In the genomic region with DNA sequence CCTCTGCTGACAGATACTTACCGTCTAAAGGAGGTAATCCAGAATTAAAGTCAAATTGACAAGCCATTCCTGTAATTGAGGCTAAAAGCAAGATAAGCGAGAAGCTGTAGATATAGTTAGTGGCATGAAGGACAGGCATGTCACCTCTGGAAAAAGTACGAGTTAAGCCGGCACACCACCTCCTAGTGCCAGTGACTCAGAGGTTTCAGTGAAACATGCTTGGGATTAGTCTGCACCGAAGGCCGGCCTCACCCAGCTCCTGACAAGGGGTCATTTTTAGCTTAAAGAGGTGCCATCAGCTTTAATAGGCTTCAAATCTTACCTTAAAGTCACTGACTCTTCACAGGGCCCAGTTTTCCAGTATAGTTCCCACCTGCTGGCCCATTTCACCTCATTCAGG, we compare ENCODE assay signal across 29 cellular contexts.
"Had no signal": no experiment of that assay in that cellular context is flagged by ENCODE, and none has a peak within 500 bp of the region (broad histone marks: within the 10 kb centered on the region; RNA-seq: fewer than 3 reads in every experiment).

No MANE protein-coding gene starts in this region.

- H3K36me3 ChIP-seq: neural progenitor cell, ovary, right lobe of liver, sigmoid colon, stomach, thoracic aorta, thyroid gland, tibial nerve, upper lobe of left lung had no signal

- H3K27me3 ChIP-seq: neural progenitor cell, ovary, right lobe of liver, stomach, thyroid gland, tibial nerve, upper lobe of left lung had no signal

- H3K4me3 Mint-ChIP-seq: naive thymus-derived CD8-positive, alpha-beta T cell; natural killer cell treated with Interleukin-12 subunit alpha and Interleukin-12 subunit beta and Interleukin-15 and Interleukin-18, amount 100 ng/mL, for 72 hours; nephron progenitor cell; neural progenitor cell; stimulated activated effector memory CD8-positive, alpha-beta T cell treated with anti-CD3 and anti-CD28 coated beads, Interleukin-12 subunit alpha, Interleukin-12 subunit beta, amount 100 ng/mL, for 72 hours; stimulated activated naive B cell treated with anti-CD40 and anti-IgM and Interleukin-4, amounts not matched to agents 10 μg/mL and 1 μg/mL and 100 μg/mL, for 72 hours; stimulated activated naive CD8-positive, alpha-beta T cell treated with anti-CD3 and anti-CD28 coated beads, Interleukin-15, Interleukin-2, amounts not matched to agents 100 ng/mL and 50 ng/mL, for 24 hours had no signal

- H3K27me3 Mint-ChIP-seq: stimulated activated naive B cell treated with anti-CD40 and anti-IgM and Interleukin-4, amounts not matched to agents 10 μg/mL and 1 μg/mL and 100 μg/mL, for 72 hours; stimulated activated naive CD8-positive, alpha-beta T cell treated with anti-CD3 and anti-CD28 coated beads, Interleukin-15, Interleukin-2, amounts not matched to agents 100 ng/mL and 50 ng/mL, for 24 hours had no signal

- H3K4me1 Mint-ChIP-seq: naive thymus-derived CD8-positive, alpha-beta T cell; nephron progenitor cell; neural progenitor cell; stimulated activated effector memory CD8-positive, alpha-beta T cell treated with anti-CD3 and anti-CD28 coated beads, Interleukin-12 subunit alpha, Interleukin-12 subunit beta, amount 100 ng/mL, for 72 hours had no signal

- DNase-seq: naive thymus-derived CD8-positive, alpha-beta T cell; nephron progenitor cell; occipital lobe; ovary; posterior cingulate gyrus; psoas muscle; right cardiac atrium; right lobe of liver; sigmoid colon; small intestine; stimulated activated CD4-positive, alpha-beta T cell treated with anti-CD3 and anti-CD28 coated beads, Interleukin-15, amount 100 ng/mL, for 24 hours; stimulated activated CD4-positive, alpha-beta T cell treated with anti-CD3 and anti-CD28 coated beads, Interleukin-2, amount 100 ng/mL, for 24 hours; stimulated activated CD4-positive, alpha-beta T cell treated with anti-CD3 and anti-CD28 coated beads, Interleukin-2, amount 100 ng/mL, for 48 hours; stimulated activated CD4-positive, alpha-beta T cell treated with anti-CD3 and anti-CD28 coated beads, Interleukin-4, amount 100 ng/mL, for 24 hours; stimulated activated naive B cell treated with anti-CD40 and anti-IgM and Interleukin-4, amounts not matched to agents 10 μg/mL and 1 μg/mL and 100 μg/mL, for 72 hours; stimulated activated naive CD4-positive, alpha-beta T cell treated with Interleukin-2 at 50 U/mL for 16 hours; stomach; thyroid gland; trophoblast cell; upper lobe of left lung had no signal

- H3K4me2 ChIP-seq: neural progenitor cell had no signal

- H3K9me3 Mint-ChIP-seq: natural killer cell treated with Interleukin-12 subunit alpha and Interleukin-12 subunit beta and Interleukin-15 and Interleukin-18, amount 100 ng/mL, for 72 hours; nephron progenitor cell; neural progenitor cell had no signal

- H3K36me3 Mint-ChIP-seq: neural progenitor cell; stimulated activated effector memory CD8-positive, alpha-beta T cell treated with anti-CD3 and anti-CD28 coated beads, Interleukin-12 subunit alpha, Interleukin-12 subunit beta, amount 100 ng/mL, for 72 hours; stimulated activated naive B cell treated with anti-CD40 and anti-IgM and Interleukin-4, amounts not matched to agents 10 μg/mL and 1 μg/mL and 100 μg/mL, for 72 hours had no signal

- H3K27ac ChIP-seq: neural progenitor cell, ovary, parathyroid adenoma, psoas muscle, right lobe of liver, sigmoid colon, stomach, thoracic aorta, thyroid gland, tibial nerve, upper lobe of left lung had no signal

- ATAC-seq: naive thymus-derived CD8-positive, alpha-beta T cell; natural killer cell treated with Interleukin-12 subunit alpha and Interleukin-12 subunit beta and Interleukin-15 and Interleukin-18, amount 100 ng/mL, for 72 hours; psoas muscle; right cardiac atrium; right lobe of liver; stimulated activated effector memory CD8-positive, alpha-beta T cell treated with anti-CD3 and anti-CD28 coated beads, Interleukin-12 subunit alpha, Interleukin-12 subunit beta, amount 100 ng/mL, for 72 hours; stimulated activated naive B cell treated with anti-CD40 and anti-IgM and Interleukin-4, amounts not matched to agents 10 μg/mL and 1 μg/mL and 100 μg/mL, for 72 hours had no signal

- H3K9me3 ChIP-seq: ovary, psoas muscle, right lobe of liver, sigmoid colon, thoracic aorta, thyroid gland, upper lobe of left lung had no signal

- H3K4me1 ChIP-seq: neural progenitor cell, parathyroid adenoma, psoas muscle, right lobe of liver, sigmoid colon, stomach, thyroid gland, tibial nerve, upper lobe of left lung had no signal

- H3K27ac Mint-ChIP-seq: naive thymus-derived CD8-positive, alpha-beta T cell; natural killer cell treated with Interleukin-12 subunit alpha and Interleukin-12 subunit beta and Interleukin-15 and Interleukin-18, amount 100 ng/mL, for 72 hours; nephron progenitor cell; neural progenitor cell; progenitor cell of endocrine pancreas; stimulated activated effector memory CD8-positive, alpha-beta T cell treated with anti-CD3 and anti-CD28 coated beads, Interleukin-12 subunit alpha, Interleukin-12 subunit beta, amount 100 ng/mL, for 72 hours; stimulated activated naive B cell treated with anti-CD40 and anti-IgM and Interleukin-4, amounts not matched to agents 10 μg/mL and 1 μg/mL and 100 μg/mL, for 72 hours; stimulated activated naive CD8-positive, alpha-beta T cell treated with anti-CD3 and anti-CD28 coated beads, Interleukin-15, Interleukin-2, amounts not matched to agents 100 ng/mL and 50 ng/mL, for 24 hours had no signal

- H3K4me3 ChIP-seq: neural progenitor cell, ovary, psoas muscle, right lobe of liver, sigmoid colon, stomach, thoracic aorta, thyroid gland, tibial nerve, upper lobe of left lung had no signal

- FAIRE-seq: small intestine, urothelium cell line had no signal
